In the genomic region with DNA sequence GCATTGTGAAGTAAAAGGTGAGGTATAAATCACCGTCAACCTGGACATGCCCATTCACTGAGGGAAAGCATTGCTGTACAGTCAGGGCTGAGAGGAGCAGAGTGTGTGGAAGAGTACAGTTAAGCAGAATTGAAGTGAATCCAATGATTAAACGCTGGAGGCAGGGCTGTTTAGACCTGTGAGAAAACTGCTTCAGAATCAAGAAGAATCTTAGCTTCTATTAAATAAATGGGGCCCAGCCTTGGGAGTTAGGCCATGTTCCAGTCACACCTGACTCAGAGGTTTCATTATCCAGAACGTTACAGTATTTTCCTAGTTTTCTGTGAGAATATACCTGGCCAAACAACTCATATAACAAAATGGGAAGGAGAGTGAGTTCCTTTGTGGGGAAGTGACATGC, we compare ENCODE assay signal across 22 cellular contexts.
"Had no signal": no experiment of that assay in that cellular context is flagged by ENCODE, and none has a peak within 500 bp of the region (broad histone marks: within the 10 kb centered on the region; RNA-seq: fewer than 3 reads in every experiment).

No MANE protein-coding gene starts in this region.

- H3K9me3 ChIP-seq: breast epithelium, gastroesophageal sphincter, pancreas, right lobe of liver, testis, upper lobe of left lung had no signal

- H3K4me1 ChIP-seq: breast epithelium, pancreas, right lobe of liver, testis, upper lobe of left lung had no signal

- H3K4me2 ChIP-seq: smooth muscle cell had no signal

- H3K27ac Mint-ChIP-seq: activated CD4-positive, alpha-beta T cell treated with anti-CD3 and anti-CD28 coated beads, Interleukin-2, amount 10 ng/mL, durations not matched to agents 7 days and 5 days; effector memory CD8-positive, alpha-beta T cell; immature natural killer cell; naive thymus-derived CD4-positive, alpha-beta T cell had no signal

- H3K27me3 ChIP-seq: breast epithelium, gastroesophageal sphincter, heart left ventricle, pancreas, right lobe of liver, stomach, testis, upper lobe of left lung had no signal

- H3K27me3 Mint-ChIP-seq: activated CD4-positive, alpha-beta T cell treated with anti-CD3 and anti-CD28 coated beads, Interleukin-2, amount 10 ng/mL, durations not matched to agents 7 days and 5 days had no signal

- H3K36me3 Mint-ChIP-seq: immature natural killer cell had no signal

- H3K4me1 Mint-ChIP-seq: activated CD4-positive, alpha-beta T cell treated with anti-CD3 and anti-CD28 coated beads, Interleukin-2, amount 10 ng/mL, durations not matched to agents 7 days and 5 days; immature natural killer cell; naive thymus-derived CD4-positive, alpha-beta T cell had no signal

- DNase-seq: activated CD4-positive, alpha-beta T cell treated with anti-CD3 and anti-CD28 coated beads, Interleukin-2, amount 10 ng/mL, durations not matched to agents 7 days and 5 days; activated CD8-positive, alpha-beta memory T cell treated with anti-CD3 and anti-CD28 coated beads for 24 hours; activated CD8-positive, alpha-beta memory T cell treated with anti-CD3 and anti-CD28 coated beads, Interleukin-2, amount 50 U/mL, for 48 hours; activated effector memory CD4-positive, alpha-beta T cell treated with anti-CD3 and anti-CD28 coated beads, Interleukin-2, amount 50 U/mL, for 16 hours; activated naive CD4-positive, alpha-beta T cell treated with anti-CD3 and anti-CD28 coated beads, Interleukin-2, amount 50 U/mL, for 16 hours; activated T-cell treated with anti-CD3 and anti-CD28 coated beads, Interleukin-2, amount 50 U/mL, for 48 hours; aorta; effector memory CD8-positive, alpha-beta T cell; heart left ventricle; immature natural killer cell; mesendoderm; naive thymus-derived CD4-positive, alpha-beta T cell; pancreas; right lobe of liver; stimulated activated CD4-positive, alpha-beta T cell treated with anti-CD3 and anti-CD28 coated beads, Interleukin-4, amount 100 ng/mL, for 1 hour; stomach; T1000; testis; upper lobe of left lung had no signal

- H3K4me3 Mint-ChIP-seq: activated CD4-positive, alpha-beta T cell treated with anti-CD3 and anti-CD28 coated beads, Interleukin-2, amount 10 ng/mL, durations not matched to agents 7 days and 5 days; effector memory CD8-positive, alpha-beta T cell; immature natural killer cell; naive thymus-derived CD4-positive, alpha-beta T cell had no signal

- H3K36me3 ChIP-seq: breast epithelium, gastroesophageal sphincter, heart left ventricle, pancreas, right lobe of liver, stomach, upper lobe of left lung had no signal

- H3K4me3 ChIP-seq: breast epithelium, gastroesophageal sphincter, heart left ventricle, pancreas, right lobe of liver, smooth muscle cell, stomach, testis, upper lobe of left lung had no signal

- H3K27ac ChIP-seq: breast epithelium, heart left ventricle, pancreas, right lobe of liver, stomach, upper lobe of left lung had no signal
